Comparison of ENCODE assay signal across 24 cellular contexts in genomic region chr6:124982669-124983068, GRCh38. TPM values are rescaled to one million over a fixed set of nuclear protein-coding genes. Genes with fewer than 3 reads are reported as not detected.
DNase-seq lines count a peak whose midpoint lies in the region; FAIRE-seq and TF ChIP-seq lines count a peak whose summit lies in the region.
"Had no signal": no experiment of that assay in that cellular context is flagged by ENCODE, and none has a peak within 500 bp of the region (broad histone marks: within the 10 kb centered on the region; RNA-seq: fewer than 3 reads in every experiment).

No MANE protein-coding gene starts in this region.

- BruUV-seq in mammary epithelial cell (replicated peaks; lab: Mats Ljungman, UMichigan), result no TSS peak

- H3K36me3 ChIP-seq in ACC112 (ENCODE audit: insufficient read depth, low read length) (peaks cover 25% of the 10 kb centered on the region), Karpas-422 (ENCODE audit: insufficient read depth, low read length) (no peaks in the 10 kb centered on the region), mammary epithelial cell (ENCODE audit: insufficient read depth, low read length) (peaks cover 14% of the 10 kb centered on the region), keratinocyte (ENCODE audit: control insufficient read depth in 2 of 2, extremely low read depth in 1 of 2, insufficient read depth in 2 of 2, low read length in 2 of 2) (peaks cover 7 to 17% of the 10 kb centered on the region in 2 experiments)

- H3K9me1 ChIP-seq in keratinocyte (ENCODE audit: control insufficient read depth, extremely low read depth, insufficient read depth, low read length), result no peaks in the 10 kb centered on the region

- H3K27me3 Mint-ChIP-seq in activated CD4-positive, alpha-beta T cell treated with anti-CD3 and anti-CD28 coated beads, Interleukin-2, amount 10 ng/mL, durations not matched to agents 24 days and 14 days, result peaks cover 7% of the 10 kb centered on the region
- H3K27me3 Mint-ChIP-seq: B cell; CD8-positive, alpha-beta memory T cell had no signal

- H3K27me3 ChIP-seq in ACC112 (ENCODE audit: insufficient read depth, low read length) (no peaks in the 10 kb centered on the region), Karpas-422 (ENCODE audit: low read length) (no peaks in the 10 kb centered on the region), mammary epithelial cell (ENCODE audit: insufficient read depth, low read length) (no peaks in the 10 kb centered on the region), keratinocyte (ENCODE audit: control insufficient read depth, extremely low read depth, insufficient read depth, low read length) (no peaks in the 10 kb centered on the region)

- H3K9ac ChIP-seq in Karpas-422 (ENCODE audit: low read length), result no peak overlapping the region
- no peak overlapping the region for H3K9ac ChIP-seq in mammary epithelial cell (ENCODE audit: insufficient read depth, low read length)
- no peak overlapping the region for H3K9ac ChIP-seq in keratinocyte (ENCODE audit: control insufficient read depth, extremely low read depth, insufficient read depth, low read length)

- no peaks in the 10 kb centered on the region for H3K36me3 Mint-ChIP-seq in activated CD4-positive, alpha-beta T cell treated with anti-CD3 and anti-CD28 coated beads, Interleukin-2, amount 10 ng/mL, durations not matched to agents 24 days and 14 days (ENCODE audit: low read depth)
- H3K36me3 Mint-ChIP-seq: CD8-positive, alpha-beta memory T cell had no signal

- H3K9me2 ChIP-seq in Karpas-422 (replicated peaks; ENCODE audit: insufficient read depth, low read length), result no peaks in the 10 kb centered on the region

- in situ Hi-C loops in mammary epithelial cell (cut with MboI; ENCODE audit: low sequenced_read_pairs in 2 of 2), result no loop called here

- dilution Hi-C loops in mammary epithelial cell (cut with HindIII; ENCODE audit: low sequenced_read_pairs), result no loop called here
- dilution Hi-C loops in keratinocyte (cut with MboI; ENCODE audit: extremely low pct_ligation_motif_present, low sequenced_read_pairs), result no loop called here

- no peak for TF ChIP-seq CTCF in mammary epithelial cell (conservative IDR thresholded peaks at IDR 0.05 in 1 of 2, IDR thresholded peaks at IDR 0.05 in 1 of 2; ENCODE audit: extremely low read depth in 1 of 2, insufficient read depth in 1 of 2, low read depth in 1 of 2, low read length in 2 of 2)
- no peak for TF ChIP-seq CTCF in keratinocyte (optimal IDR thresholded peaks at IDR 0.05 in 1 of 3, IDR thresholded peaks at IDR 0.05 in 1 of 3, conservative IDR thresholded peaks at IDR 0.05 in 1 of 3; ENCODE audit: extremely low read depth in 1 of 3, insufficient read depth in 2 of 3, low read length in 3 of 3)

- H3K4me1 ChIP-seq in ACC112 (ENCODE audit: control insufficient read depth, insufficient read depth, low read length, unreplicated experiment) (peaks cover 44% of the 10 kb centered on the region), Karpas-422 (ENCODE audit: low read length) (no peaks in the 10 kb centered on the region), mammary epithelial cell (ENCODE audit: insufficient read depth, low read length) (peaks cover 45% of the 10 kb centered on the region), keratinocyte (ENCODE audit: control insufficient read depth, extremely low read depth, insufficient read depth, low read length) (peaks cover 43% of the 10 kb centered on the region)

- H3K9me3 Mint-ChIP-seq in activated CD4-positive, alpha-beta T cell treated with anti-CD3 and anti-CD28 coated beads, Interleukin-2, amount 10 ng/mL, durations not matched to agents 24 days and 14 days, result peaks cover 6% of the 10 kb centered on the region

- DNase-seq in Karpas-422 (peak; percentile 19), mammary epithelial cell (peak; percentile 38), keratinocyte (ENCODE audit: low read depth, low spot score) (no peak), NCI-H2227 (lab: John Stamatoyannopoulos, UW; ENCODE audit: unreplicated experiment) (no peak), NCI-H1048 (lab: John Stamatoyannopoulos, UW) (no peak)
- DNase-seq in activated CD4-positive, alpha-beta T cell treated with anti-CD3 and anti-CD28 coated beads, Interleukin-2, amount 10 ng/mL, durations not matched to agents 24 days and 14 days, result no peak
- DNase-seq: CD8-positive, alpha-beta memory T cell; DMS 273 treated with DMSO at 0.1 percent for 48 hours; KBM-7; MM.1S; NCI-H1417; NCI-H1694 treated with DMSO at 0.1 percent for 48 hours; NCI-H2081; NCI-H2171 treated with DMSO at 0.1 percent for 48 hours; NCI-H524; NCI-H82; NK-92 treated with Interleukin-12 subunit alpha and Interleukin-12 subunit beta, amount 100 ng/mL, for 24 hours; RPMI8226; SHP77; T-helper 1 cell had no signal

- H3K27ac ChIP-seq in ACC112 (ENCODE audit: low read depth, low read length), result peak overlapping the region; percentile 71; the same call in 1 of the 2 replicates
- no peak overlapping the region for H3K27ac ChIP-seq in Karpas-422 (ENCODE audit: low read length)
- no peak overlapping the region for H3K27ac ChIP-seq in mammary epithelial cell (ENCODE audit: insufficient read depth, low read depth, low read length)
- H3K27ac ChIP-seq in keratinocyte (ENCODE audit: control insufficient read depth, insufficient read depth, low read length), result no peak overlapping the region
- H3K27ac ChIP-seq: C4-2B had no signal

- no peaks in the 10 kb centered on the region for H4K20me1 ChIP-seq in Karpas-422 (ENCODE audit: insufficient read depth, low read depth, low read length)
- H4K20me1 ChIP-seq in mammary epithelial cell (ENCODE audit: insufficient read depth, low read length), result no peaks in the 10 kb centered on the region
- no peaks in the 10 kb centered on the region for H4K20me1 ChIP-seq in keratinocyte (ENCODE audit: control insufficient read depth, extremely low read depth, insufficient read depth, low read length)

- no peak for FAIRE-seq in keratinocyte (lab: Jason Lieb, UNC)
- FAIRE-seq: HTR-8/SVneo had no signal

- H2AFZ ChIP-seq in ACC112 (ENCODE audit: low read length, unreplicated experiment) (no peak overlapping the region), Karpas-422 (ENCODE audit: low read length) (no peak overlapping the region), mammary epithelial cell (ENCODE audit: low read depth, low read length) (no peak overlapping the region), keratinocyte (ENCODE audit: control insufficient read depth, low read length) (no peak overlapping the region)

- H3K4me2 ChIP-seq in Karpas-422 (ENCODE audit: low read depth, low read length, poor library complexity, severe bottlenecking) (no peak overlapping the region), mammary epithelial cell (ENCODE audit: insufficient read depth, low read depth, low read length) (peak overlapping the region; percentile 25), keratinocyte (ENCODE audit: control insufficient read depth, extremely low read depth, insufficient read depth, low read depth, low read length) (peak overlapping the region; percentile 19)

- CTCF ChIA-PET in mammary epithelial cell (lab: Charles Lee; ENCODE audit: low non-redundant PET), result no interaction called here

- intact Hi-C loops in mammary epithelial cell (cut with micrococcal nuclease), result no loop called here
- intact Hi-C loops in activated CD4-positive, alpha-beta T cell treated with anti-CD3 and anti-CD28 coated beads, Interleukin-2, amount 10 ng/mL, durations not matched to agents 24 days and 14 days (cut with micrococcal nuclease), result no loop called here

- H3K4me3 ChIP-seq in ACC112 (ENCODE audit: low read depth, low read length), result no peak overlapping the region
- no peak overlapping the region for H3K4me3 ChIP-seq in Karpas-422 (ENCODE audit: low read length)
- no peak overlapping the region for H3K4me3 ChIP-seq in mammary epithelial cell (replicated peaks in 1 of 3; ENCODE audit: insufficient read depth in 1 of 3, low read depth in 2 of 3, low read length in 3 of 3)
- H3K4me3 ChIP-seq in keratinocyte (ENCODE audit: control insufficient read depth in 2 of 3, extremely low read depth in 1 of 3, insufficient read depth in 2 of 3, low read depth in 1 of 3, low read length in 3 of 3), result no peak overlapping the region

- peaks cover 78% of the 10 kb centered on the region for H3K79me2 ChIP-seq in ACC112 (ENCODE audit: control insufficient read depth, insufficient read depth, low read length, unreplicated experiment)
- no peaks in the 10 kb centered on the region for H3K79me2 ChIP-seq in Karpas-422 (ENCODE audit: low read length)
- peaks cover 93% of the 10 kb centered on the region for H3K79me2 ChIP-seq in mammary epithelial cell (ENCODE audit: insufficient read depth, low read length)
- peaks cover 89% of the 10 kb centered on the region for H3K79me2 ChIP-seq in keratinocyte (ENCODE audit: control insufficient read depth, insufficient read depth, low read length)

- H3K4me3 Mint-ChIP-seq in activated CD4-positive, alpha-beta T cell treated with anti-CD3 and anti-CD28 coated beads, Interleukin-2, amount 10 ng/mL, durations not matched to agents 24 days and 14 days, result no peak overlapping the region
- H3K4me3 Mint-ChIP-seq: B cell; CD8-positive, alpha-beta memory T cell had no signal

- peaks cover 2% of the 10 kb centered on the region for H3K4me1 Mint-ChIP-seq in activated CD4-positive, alpha-beta T cell treated with anti-CD3 and anti-CD28 coated beads, Interleukin-2, amount 10 ng/mL, durations not matched to agents 24 days and 14 days
- H3K4me1 Mint-ChIP-seq: B cell had no signal

- H3K9me3 ChIP-seq in Karpas-422 (ENCODE audit: low read length), result no peaks in the 10 kb centered on the region
- H3K9me3 ChIP-seq in mammary epithelial cell (replicated peaks; ENCODE audit: insufficient read depth, low read length), result peaks cover 8% of the 10 kb centered on the region
- peaks cover 10% of the 10 kb centered on the region for H3K9me3 ChIP-seq in keratinocyte (ENCODE audit: control insufficient read depth, low read depth, low read length)

- H3K27ac Mint-ChIP-seq in activated CD4-positive, alpha-beta T cell treated with anti-CD3 and anti-CD28 coated beads, Interleukin-2, amount 10 ng/mL, durations not matched to agents 24 days and 14 days, result no peak overlapping the region
- H3K27ac Mint-ChIP-seq: B cell; CD8-positive, alpha-beta memory T cell had no signal

RNA-seq across cellular contexts. Expression of gene RNF217, which starts 20.4 kb away (rescaled TPM):
- total RNA-seq in Karpas-422 (2014; rRNA removed; shearing (Covaris generic); ENCODE audit: low replicate concordance), result not detected in 2 replicates
- 100 to 1,000 TPM in 1 of 2 donors, 10 to 100 TPM in 1; 53.9 to 103 TPM for total RNA-seq in mammary epithelial cell
- polyA plus RNA-seq in mammary epithelial cell, result 25.5 TPM
- 54.8 TPM for polyA minus RNA-seq in mammary epithelial cell
- 40.4 to 47.3 TPM (median 44.0 TPM) in 3 replicates for polyA plus RNA-seq in keratinocyte
- polyA plus RNA-seq in keratinocyte (2011; ENCODE audit: low read depth), result 12.4 TPM
- 28.3 and 53.2 TPM in 2 replicates for polyA plus RNA-seq in keratinocyte (2011; cell fraction: cytosol; rRNA removed)
- polyA plus RNA-seq in keratinocyte (2011; cell fraction: nucleus; rRNA removed), result 82.3 and 95.8 TPM in 2 replicates
- 13.2 and 25.2 TPM in 2 replicates for polyA plus RNA-seq in keratinocyte (2012; ENCODE audit: low replicate concordance)
- 57.8 to 164 TPM (median 156 TPM) in 3 replicates for polyA minus RNA-seq in keratinocyte
- 41.8 TPM for polyA minus RNA-seq in keratinocyte (2011; cell fraction: cytosol; rRNA and poly(A)+ RNA removed)
- 82.7 and 161 TPM in 2 replicates for polyA minus RNA-seq in keratinocyte (2011; cell fraction: nucleus; rRNA and poly(A)+ RNA removed)
- total RNA-seq in activated CD4-positive, alpha-beta T cell treated with anti-CD3 and anti-CD28 coated beads, Interleukin-2, amount 10 ng/mL, durations not matched to agents 24 days and 14 days, result 0.72 and 1.2 TPM in 2 replicates
- total RNA-seq: B cell had no signal
- polyA plus RNA-seq: CD8-positive, alpha-beta memory T cell had no signal

Comparison
In these comparisons a context has a peak if more than half of its experiments do, and no peak if none do; other contexts are left out.
1. DNase-seq: peak in Karpas-422 (single experiment) and mammary epithelial cell (single experiment); none in keratinocyte (single experiment), NCI-H2227 (single experiment), activated CD4-positive, alpha-beta T cell treated with anti-CD3 and anti-CD28 coated beads, Interleukin-2, amount 10 ng/mL, durations not matched to agents 24 days and 14 days (single experiment) and NCI-H1048 (single experiment).
2. RNA of gene RNF217, which starts 20.4 kb away (total RNA-seq): 53.9 to 103 TPM in mammary epithelial cell; 0.72 to 1.2 TPM in activated CD4-positive, alpha-beta T cell treated with anti-CD3 and anti-CD28 coated beads, Interleukin-2, amount 10 ng/mL, durations not matched to agents 24 days and 14 days and not detected in Karpas-422; every median in the first group is over 10 times any median in the second.